Comparison of ENCODE assay signal across 8 cellular contexts in genomic region chr10:71837085-71837827, GRCh38. TPM values are rescaled to one million over a fixed set of nuclear protein-coding genes. Genes with fewer than 3 reads are reported as not detected.
DNase-seq lines count a peak whose midpoint lies in the region; ATAC-seq and TF ChIP-seq lines count a peak whose summit lies in the region.

No MANE protein-coding gene starts in this region.

- TF ChIP-seq CTCF in BE2C (IDR thresholded peaks at IDR 0.05; ENCODE audit: low read depth, low read length) (peak; percentile 91), omental fat pad (IDR thresholded peaks at IDR 0.05) (no peak)

- H3K4me1 ChIP-seq in BE2C (peaks cover 46% of the 10 kb centered on the region), Karpas-422 (ENCODE audit: low read length) (peaks cover 70% of the 10 kb centered on the region), muscle layer of duodenum (ENCODE audit: control insufficient read depth in 1 of 2, insufficient read depth in 2 of 2, low read length in 2 of 2) (peaks cover 38 to 71% of the 10 kb centered on the region in 2 donors)

- H3K27ac ChIP-seq in Karpas-422 (ENCODE audit: low read length): peak overlapping the region; percentile 82
- H3K27ac ChIP-seq in cingulate gyrus (ENCODE audit: low read depth, low read length): peak overlapping the region; percentile 92
- peak overlapping the region; percentile 54 for H3K27ac ChIP-seq in muscle layer of duodenum (ENCODE audit: low read length)

- H3K36me3 ChIP-seq in BE2C (peaks cover 22% of the 10 kb centered on the region), Karpas-422 (ENCODE audit: insufficient read depth, low read length) (no peaks in the 10 kb centered on the region), muscle layer of duodenum (ENCODE audit: control insufficient read depth in 1 of 2, insufficient read depth in 2 of 2, low read length in 2 of 2) (peaks cover 10 to 20% of the 10 kb centered on the region in 2 donors)

- DNase-seq in BE2C (peak; percentile 75), Karpas-422 (peak; percentile 80), NCI-H146 (lab: John Stamatoyannopoulos, UW) (no peak), NCI-H2081 treated with DMSO at 0.1 percent for 48 hours (lab: John Stamatoyannopoulos, UW) (no peak), omental fat pad (ENCODE audit: low spot score) (no peak), HCEC 1CT (no peak)

- no peak for ATAC-seq in omental fat pad (ENCODE audit: low FRiP score)

- peak overlapping the region; percentile 78 for H3K4me2 ChIP-seq in Karpas-422 (ENCODE audit: low read depth, low read length, poor library complexity, severe bottlenecking)

- H3K79me2 ChIP-seq in Karpas-422 (ENCODE audit: low read length): no peaks in the 10 kb centered on the region

- H3K4me3 ChIP-seq in BE2C (ENCODE audit: low read depth, low read length): no peak overlapping the region
- H3K4me3 ChIP-seq in Karpas-422 (ENCODE audit: low read length): peak overlapping the region; percentile 49
- no peak overlapping the region for H3K4me3 ChIP-seq in muscle layer of duodenum (ENCODE audit: low read depth in 1 of 2, low read length in 2 of 2)

- no peaks in the 10 kb centered on the region for H3K9me2 ChIP-seq in Karpas-422 (replicated peaks; ENCODE audit: insufficient read depth, low read length)

- peaks cover 64% of the 10 kb centered on the region for H4K20me1 ChIP-seq in Karpas-422 (ENCODE audit: insufficient read depth, low read depth, low read length)

- peak overlapping the region; percentile 57 for H3K9ac ChIP-seq in Karpas-422 (ENCODE audit: low read length)

- no peak overlapping the region for H2AFZ ChIP-seq in Karpas-422 (ENCODE audit: low read length)

- H3K9me3 ChIP-seq in BE2C: no peaks in the 10 kb centered on the region
- no peaks in the 10 kb centered on the region for H3K9me3 ChIP-seq in Karpas-422 (ENCODE audit: low read length)
- no peaks in the 10 kb centered on the region for H3K9me3 ChIP-seq in muscle layer of duodenum (ENCODE audit: control insufficient read depth in 1 of 2, low read length in 2 of 2)

- H3K27me3 ChIP-seq in BE2C (no peaks in the 10 kb centered on the region), Karpas-422 (ENCODE audit: low read length) (no peaks in the 10 kb centered on the region), muscle layer of duodenum (ENCODE audit: low read depth, low read length) (no peaks in the 10 kb centered on the region)

RNA-seq across cellular contexts. Expression of gene PSAP, which starts 13.8 kb away (rescaled TPM):
- polyA plus RNA-seq in BE2C (2012; ENCODE audit: insufficient read depth, insufficient read length, low read depth): 1,064 TPM
- 114 and 201 TPM in 2 replicates for total RNA-seq in Karpas-422 (2014; rRNA removed; shearing (Covaris generic); ENCODE audit: low replicate concordance)
- 1,000 to 10,000 TPM in 3 of 4 donors, 100 to 1,000 TPM in 1; 937 to 1,475 (median 1,210) TPM for total RNA-seq in omental fat pad

Comparison
In these comparisons a context has a peak if more than half of its experiments do, and no peak if none do; other contexts are left out.
1. DNase-seq: peak in BE2C (single experiment) and Karpas-422 (single experiment); none in NCI-H146 (single experiment), NCI-H2081 treated with DMSO at 0.1 percent for 48 hours (single experiment), omental fat pad (single experiment) and HCEC 1CT (single experiment).
2. Peak in every context shown above with its lines, with median percentiles within 50 percentile points of each other: H3K27ac ChIP-seq.